1 cellular context compared by ENCODE assay signal in genomic region chr14:93936245-93936644, GRCh38.
TF ChIP-seq lines count a peak whose summit lies in the region.

No MANE protein-coding gene starts in this region.

TF ChIP-seq in IMR-90, 13 proteins besides CTCF, POLR2A, EP300 and RAD21 (continued from another document):
- TF ChIP-seq, protein P1, sequence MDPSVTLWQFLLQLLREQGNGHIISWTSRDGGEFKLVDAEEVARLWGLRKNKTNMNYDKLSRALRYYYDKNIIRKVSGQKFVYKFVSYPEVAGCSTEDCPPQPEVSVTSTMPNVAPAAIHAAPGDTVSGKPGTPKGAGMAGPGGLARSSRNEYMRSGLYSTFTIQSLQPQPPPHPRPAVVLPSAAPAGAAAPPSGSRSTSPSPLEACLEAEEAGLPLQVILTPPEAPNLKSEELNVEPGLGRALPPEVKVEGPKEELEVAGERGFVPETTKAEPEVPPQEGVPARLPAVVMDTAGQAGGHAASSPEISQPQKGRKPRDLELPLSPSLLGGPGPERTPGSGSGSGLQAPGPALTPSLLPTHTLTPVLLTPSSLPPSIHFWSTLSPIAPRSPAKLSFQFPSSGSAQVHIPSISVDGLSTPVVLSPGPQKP (IDR thresholded peaks at IDR 0.05; ENCODE audit: borderline replicate concordance, low read depth, low read length) = no peak
- TF ChIP-seq BHLHE40 (IDR thresholded peaks at IDR 0.05; ENCODE audit: low read depth, low read length) (no peak), FOS (IDR thresholded peaks at IDR 0.05; ENCODE audit: low read depth, low read length) (no peak), NFE2L2 (IDR thresholded peaks at IDR 0.05; ENCODE audit: low read depth, low read length) (no peak), RCOR1 (IDR thresholded peaks at IDR 0.05; ENCODE audit: insufficient replicate concordance, low read length) (no peak), RFX5 (IDR thresholded peaks at IDR 0.05; ENCODE audit: low read depth, low read length) (no peak)
